21 cellular contexts compared by ENCODE assay signal in the genomic region with DNA sequence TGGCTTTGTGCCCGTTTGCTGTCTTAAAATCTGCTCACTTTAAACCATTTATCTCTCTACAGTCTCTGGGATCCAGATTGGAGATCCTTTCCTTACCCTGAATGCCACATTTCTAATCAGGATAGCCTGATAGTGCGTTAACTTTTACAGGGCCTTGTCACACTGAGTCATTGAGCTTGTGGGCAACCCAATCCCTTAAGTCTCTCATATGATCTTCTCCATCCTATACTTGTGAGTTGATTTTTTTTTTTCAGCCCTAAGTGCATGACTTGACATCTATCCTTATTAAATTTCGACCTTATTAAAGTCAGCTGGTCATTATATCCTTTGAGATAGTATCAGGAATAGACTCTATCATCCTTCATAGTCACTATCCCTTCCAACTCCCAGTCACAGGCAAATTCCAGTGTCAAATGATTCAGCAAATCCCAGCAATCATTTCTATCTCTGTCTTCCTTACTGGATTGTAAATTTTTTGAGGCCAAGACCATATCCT. TPM values are rescaled to one million over a fixed set of nuclear protein-coding genes. Genes with fewer than 3 reads are reported as not detected.
DNase-seq lines count a peak whose midpoint lies in the region; ATAC-seq and TF ChIP-seq lines count a peak whose summit lies in the region.
"Had no signal": no experiment of that assay in that cellular context is flagged by ENCODE, and none has a peak within 500 bp of the region (broad histone marks: within the 10 kb centered on the region; RNA-seq: fewer than 3 reads in every experiment).

No MANE protein-coding gene starts in this region.

- H3K4me1 ChIP-seq in osteoblast (ENCODE audit: insufficient read depth, low read length), result peaks cover 32% of the 10 kb centered on the region

- H3K9me3 ChIP-seq in osteoblast (ENCODE audit: low read depth, low read length), result no peaks in the 10 kb centered on the region
- H3K9me3 ChIP-seq: Caco-2, ovary had no signal

- no peak overlapping the region for H2AFZ ChIP-seq in osteoblast (ENCODE audit: low read length)

- H3K27ac Mint-ChIP-seq in type B pancreatic cell, result no peak overlapping the region

- no peaks in the 10 kb centered on the region for H3K36me3 ChIP-seq in osteoblast (ENCODE audit: insufficient read depth, low read length)
- H3K36me3 ChIP-seq: ovary had no signal

- H4K20me1 ChIP-seq in osteoblast (ENCODE audit: insufficient read depth, low read length), result peaks cover 81% of the 10 kb centered on the region

- peaks cover 43% of the 10 kb centered on the region for H3K4me1 Mint-ChIP-seq in type B pancreatic cell (ENCODE audit: unreplicated experiment)

- peaks cover 96% of the 10 kb centered on the region for H3K79me2 ChIP-seq in osteoblast (ENCODE audit: insufficient read depth, low read length)

- H3K27ac ChIP-seq in osteoblast (ENCODE audit: low read depth, low read length), result peak overlapping the region; percentile 77
- H3K27ac ChIP-seq: ovary had no signal

- no peaks in the 10 kb centered on the region for H3K27me3 ChIP-seq in osteoblast (ENCODE audit: insufficient read depth, low read length)
- H3K27me3 ChIP-seq: ovary had no signal

- no peaks in the 10 kb centered on the region for H3K9me3 Mint-ChIP-seq in type B pancreatic cell

- H3K36me3 Mint-ChIP-seq in type B pancreatic cell, result no peaks in the 10 kb centered on the region

- no peaks in the 10 kb centered on the region for H3K27me3 Mint-ChIP-seq in type B pancreatic cell

- DNase-seq in Daoy (ENCODE audit: low read depth) (peak; percentile 67), LoVo (ENCODE audit: low spot score) (peak; percentile 27), cardiac fibroblast (ENCODE audit: low read depth in 2 of 2) (peak; percentile 20 to 32), osteoblast (ENCODE audit: insufficient read length, low spot score, missing footprints) (peak; percentile 85), type B pancreatic cell (ENCODE audit: extremely low spot score, unreplicated experiment) (no peak)
- DNase-seq in stimulated activated CD4-positive, alpha-beta T cell treated with anti-CD3 and anti-CD28 coated beads, Interleukin-2, amount 100 ng/mL, for 24 hours, result no peak
- DNase-seq: activated effector memory CD4-positive, alpha-beta T cell treated with anti-CD3 and anti-CD28 coated beads, Interleukin-2, amount 50 U/mL, for 16 hours; AML-193; amygdala; Caco-2; effector memory CD4-positive, alpha-beta T cell; GDM1; H7; NCI-H187 treated with DMSO at 0.1 percent for 48 hours; ovary; stimulated activated CD4-positive, alpha-beta T cell treated with anti-CD3 and anti-CD28 coated beads, Interleukin-4, amount 100 ng/mL, for 4 hours; stimulated activated CD8-positive, alpha-beta memory T cell treated with anti-CD3 and anti-CD28 coated beads, Interleukin-4, amount 100 ng/mL, for 48 hours; T-helper 9 cell had no signal

- no peak overlapping the region for H3K4me3 Mint-ChIP-seq in type B pancreatic cell

- no peak overlapping the region for H3K4me3 ChIP-seq in cardiac fibroblast (replicated peaks in 1 of 2; ENCODE audit: low read depth in 2 of 2, low read length in 2 of 2)
- H3K4me3 ChIP-seq in osteoblast (ENCODE audit: insufficient read depth, low read length), result no peak overlapping the region
- H3K4me3 ChIP-seq: ovary, skin epidermis had no signal

- ATAC-seq in GM18861 (IDR thresholded peaks at IDR 0.05; ENCODE audit: unreplicated experiment), result no peak
- no peak for ATAC-seq in HG02763 (IDR thresholded peaks at IDR 0.05; ENCODE audit: unreplicated experiment)

- H3K4me2 ChIP-seq in osteoblast (ENCODE audit: insufficient read depth, low read length), result no peak overlapping the region

- no peak for TF ChIP-seq CTCF in cardiac fibroblast (IDR thresholded peaks at IDR 0.05; ENCODE audit: low read depth, low read length)
- TF ChIP-seq CTCF in osteoblast (IDR thresholded peaks at IDR 0.05; ENCODE audit: extremely low read depth, low read depth, low read length), result no peak
- no peak for TF ChIP-seq CTCF in type B pancreatic cell (conservative IDR thresholded peaks at IDR 0.05)

RNA-seq across cellular contexts. Expression of gene TEAD1, which starts 57.7 kb away (rescaled TPM):
- total RNA-seq in Daoy (2014; rRNA removed; shearing (Covaris generic)), result 37.2 and 55.4 TPM in 2 replicates
- 166 and 176 TPM in 2 replicates for total RNA-seq in osteoblast
- 91.8 and 99.3 TPM in 2 replicates for total RNA-seq in type B pancreatic cell (ENCODE audit: low replicate concordance)

Comparison
In these comparisons a context has a peak if more than half of its experiments do, and no peak if none do; other contexts are left out.
1. DNase-seq: peak in Daoy (single experiment), LoVo (single experiment), cardiac fibroblast (2 of 2) and osteoblast (single experiment); none in stimulated activated CD4-positive, alpha-beta T cell treated with anti-CD3 and anti-CD28 coated beads, Interleukin-2, amount 100 ng/mL, for 24 hours (0 of 2) and type B pancreatic cell (single experiment).